34 cellular contexts compared by ENCODE assay signal in the genomic region with DNA sequence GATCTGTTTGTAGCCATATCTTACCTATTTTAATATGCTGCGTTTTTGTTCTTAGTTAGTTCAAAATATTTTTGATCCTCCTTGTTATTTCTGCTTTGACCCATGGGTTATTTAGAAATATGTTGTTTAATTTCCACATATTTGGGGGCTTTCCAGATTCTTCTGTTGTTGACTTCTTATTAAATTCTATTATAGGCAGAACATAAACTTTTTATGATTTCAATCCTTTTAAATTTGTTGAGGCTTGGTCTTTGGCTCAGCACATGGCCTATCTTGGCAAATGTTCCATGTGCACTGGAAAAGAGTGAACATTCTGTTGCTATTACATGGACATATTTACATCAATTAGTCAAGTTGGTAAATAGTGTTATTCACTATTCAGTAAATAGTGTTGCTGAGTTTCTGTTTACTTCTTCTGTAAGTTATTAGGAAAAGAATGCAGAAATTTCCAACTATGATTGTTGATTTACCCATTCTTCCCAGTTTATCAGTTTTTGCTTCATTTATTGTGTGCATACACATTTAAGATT.
"Had no signal": no experiment of that assay in that cellular context is flagged by ENCODE, and none has a peak within 500 bp of the region (broad histone marks: within the 10 kb centered on the region; RNA-seq: fewer than 3 reads in every experiment).

No MANE protein-coding gene starts in this region.

- H3K27ac Mint-ChIP-seq: activated CD4-positive, alpha-beta memory T cell treated with anti-CD3 and anti-CD28 coated beads for 36 hours; activated CD4-positive, alpha-beta T cell treated with anti-CD3 and anti-CD28 coated beads for 36 hours; activated CD4-positive, alpha-beta T cell treated with anti-CD3 and anti-CD28 coated beads, Interleukin-2, amount 10 ng/mL, durations not matched to agents 24 days and 14 days; activated CD8-positive, alpha-beta memory T cell treated with anti-CD3 and anti-CD28 coated beads, Interleukin-2, amount 10 ng/mL, durations not matched to agents 7 days and 5 days; activated CD8-positive, alpha-beta T cell treated with anti-CD3 and anti-CD28 coated beads, Interleukin-2, amount 10 ng/mL, durations not matched to agents 7 days and 5 days; activated naive CD4-positive, alpha-beta T cell treated with anti-CD3 and anti-CD28 coated beads for 36 hours; activated naive CD4-positive, alpha-beta T cell treated with anti-CD3 and anti-CD28 coated beads, Interleukin-2, amount 50 U/mL, for 72 hours; activated naive CD8-positive, alpha-beta T cell treated with anti-CD3 and anti-CD28 coated beads, Interleukin-2, amount 10 ng/mL, durations not matched to agents 7 days and 5 days; activated T-helper 1 cell treated with anti-CD3 and anti-CD28 coated beads, Interleukin-12 subunit alpha, Interleukin-12 subunit beta, Interleukin-2, Interleukin-4 antibody, amounts not matched to agents 30 ng/mL and 10 ng/mL and 1 ng/mL, durations not matched to agents 14 hours and 24 hours and 36 hours; activated T-helper 2 cell treated with anti-CD3 and anti-CD28 coated beads, Interferon-gamma antibody, Interleukin-2, Interleukin-4, amounts not matched to agents 10 μg/mL and 5 μg/mL and 100 μg/mL, durations not matched to agents 14 hours and 24 hours and 36 hours; brain; dendritic cell treated with granulocyte-macrophage colony-stimulating factor and Interleukin-4, amounts not matched to agents 40 ng/mL and 50 ng/mL, for 4 days; endodermal cell; T-cell; T-helper 1 cell treated with Interleukin-12 subunit alpha and Interleukin-12 subunit beta and Interleukin-4 antibody, amounts not matched to agents 30 μg/mL and 1 μg/mL, for 36 hours; T-helper 2 cell treated with Interferon-gamma antibody and Interleukin-4, amounts not matched to agents 5 μg/mL and 100 μg/mL, for 36 hours had no signal

- DNase-seq: activated CD4-positive, alpha-beta memory T cell treated with anti-CD3 and anti-CD28 coated beads for 36 hours; activated CD4-positive, alpha-beta T cell treated with anti-CD3 and anti-CD28 coated beads for 36 hours; activated CD4-positive, alpha-beta T cell treated with anti-CD3 and anti-CD28 coated beads, Interleukin-2, amount 10 ng/mL, durations not matched to agents 24 days and 14 days; activated CD4-positive, CD25-positive, alpha-beta regulatory T cell; activated CD4-positive, CD25-positive, alpha-beta regulatory T cell treated with anti-CD3 and anti-CD28 coated beads, Interleukin-2, amount 50 U/mL, for 72 hours; activated CD8-positive, alpha-beta memory T cell treated with anti-CD3 and anti-CD28 coated beads, Interleukin-2, amount 10 ng/mL, durations not matched to agents 7 days and 5 days; activated CD8-positive, alpha-beta memory T cell treated with anti-CD3 and anti-CD28 coated beads, Interleukin-2, amount 50 U/mL, for 4 hours; activated CD8-positive, alpha-beta T cell treated with anti-CD3 and anti-CD28 coated beads, Interleukin-2, amount 10 ng/mL, durations not matched to agents 7 days and 5 days; activated effector memory CD4-positive, alpha-beta T cell treated with anti-CD3 and anti-CD28 coated beads, Interleukin-2, amount 50 U/mL, for 16 hours; activated naive CD4-positive, alpha-beta T cell treated with anti-CD3 and anti-CD28 coated beads for 36 hours; activated naive CD8-positive, alpha-beta T cell treated with anti-CD3 and anti-CD28 coated beads, Interleukin-2, amount 10 ng/mL, durations not matched to agents 7 days and 5 days; activated T-cell treated with anti-CD3 and anti-CD28 coated beads, Interleukin-2, amount 50 U/mL, for 1 hour; activated T-cell treated with anti-CD3 and anti-CD28 coated beads, Interleukin-2, amount 50 U/mL, for 48 hours; dorsolateral prefrontal cortex; effector memory CD4-positive, alpha-beta T cell; endodermal cell; erythroblast; foreskin keratinocyte; gastrocnemius medialis; glutamatergic neuron; heart left ventricle; T-cell had no signal

- H3K4me1 Mint-ChIP-seq: activated CD4-positive, alpha-beta T cell treated with anti-CD3 and anti-CD28 coated beads for 36 hours; activated CD4-positive, alpha-beta T cell treated with anti-CD3 and anti-CD28 coated beads, Interleukin-2, amount 10 ng/mL, durations not matched to agents 24 days and 14 days; activated CD8-positive, alpha-beta memory T cell treated with anti-CD3 and anti-CD28 coated beads, Interleukin-2, amount 10 ng/mL, durations not matched to agents 7 days and 5 days; activated naive CD8-positive, alpha-beta T cell treated with anti-CD3 and anti-CD28 coated beads, Interleukin-2, amount 10 ng/mL, durations not matched to agents 7 days and 5 days; brain; central memory CD8-positive, alpha-beta T cell; endodermal cell; T-cell had no signal

- H3K36me3 ChIP-seq: ascending aorta, breast epithelium, esophagus muscularis mucosa, gastrocnemius medialis, heart left ventricle had no signal

- H3K36me3 Mint-ChIP-seq: activated CD4-positive, alpha-beta memory T cell treated with anti-CD3 and anti-CD28 coated beads for 36 hours; activated CD8-positive, alpha-beta memory T cell treated with anti-CD3 and anti-CD28 coated beads, Interleukin-2, amount 10 ng/mL, durations not matched to agents 7 days and 5 days; activated naive CD8-positive, alpha-beta T cell treated with anti-CD3 and anti-CD28 coated beads, Interleukin-2, amount 10 ng/mL, durations not matched to agents 7 days and 5 days; brain; T-cell had no signal

- H3K27ac ChIP-seq: ascending aorta, breast epithelium, coronary artery, dorsolateral prefrontal cortex, esophagus muscularis mucosa, foreskin keratinocyte, heart left ventricle had no signal

- H3K27me3 ChIP-seq: ascending aorta, breast epithelium, dorsolateral prefrontal cortex, esophagus muscularis mucosa, foreskin keratinocyte, gastrocnemius medialis, heart left ventricle had no signal

- H3K4me3 ChIP-seq: ascending aorta, breast epithelium, coronary artery, dorsolateral prefrontal cortex, esophagus muscularis mucosa, gastrocnemius medialis, heart left ventricle had no signal

- H3K27me3 Mint-ChIP-seq: dendritic cell treated with granulocyte-macrophage colony-stimulating factor and Interleukin-4, amounts not matched to agents 40 ng/mL and 50 ng/mL, for 4 days had no signal

- ATAC-seq: activated CD4-positive, alpha-beta T cell treated with anti-CD3 and anti-CD28 coated beads for 36 hours; activated CD8-positive, alpha-beta memory T cell treated with anti-CD3 and anti-CD28 coated beads, Interleukin-2, amount 10 ng/mL, durations not matched to agents 7 days and 5 days; activated CD8-positive, alpha-beta T cell treated with anti-CD3 and anti-CD28 coated beads, Interleukin-2, amount 10 ng/mL, durations not matched to agents 7 days and 5 days; activated naive CD4-positive, alpha-beta T cell treated with anti-CD3 and anti-CD28 coated beads, Interleukin-2, amount 50 U/mL, for 72 hours; foreskin keratinocyte; gastrocnemius medialis; heart left ventricle; T-cell had no signal

- H3K4me1 ChIP-seq: ascending aorta, breast epithelium, esophagus muscularis mucosa, foreskin keratinocyte, gastrocnemius medialis had no signal

- H3K4me3 Mint-ChIP-seq: activated CD4-positive, alpha-beta memory T cell treated with anti-CD3 and anti-CD28 coated beads for 36 hours; activated CD4-positive, alpha-beta T cell treated with anti-CD3 and anti-CD28 coated beads for 36 hours; activated CD4-positive, alpha-beta T cell treated with anti-CD3 and anti-CD28 coated beads, Interleukin-2, amount 10 ng/mL, durations not matched to agents 24 days and 14 days; activated CD8-positive, alpha-beta memory T cell treated with anti-CD3 and anti-CD28 coated beads, Interleukin-2, amount 10 ng/mL, durations not matched to agents 7 days and 5 days; activated CD8-positive, alpha-beta T cell treated with anti-CD3 and anti-CD28 coated beads, Interleukin-2, amount 10 ng/mL, durations not matched to agents 7 days and 5 days; activated naive CD4-positive, alpha-beta T cell treated with anti-CD3 and anti-CD28 coated beads for 36 hours; activated naive CD8-positive, alpha-beta T cell treated with anti-CD3 and anti-CD28 coated beads, Interleukin-2, amount 10 ng/mL, durations not matched to agents 7 days and 5 days; activated T-helper 1 cell treated with anti-CD3 and anti-CD28 coated beads, Interleukin-12 subunit alpha, Interleukin-12 subunit beta, Interleukin-2, Interleukin-4 antibody, amounts not matched to agents 30 ng/mL and 10 ng/mL and 1 ng/mL, durations not matched to agents 14 hours and 24 hours and 36 hours; brain; central memory CD8-positive, alpha-beta T cell; dendritic cell treated with granulocyte-macrophage colony-stimulating factor and Interleukin-4, amounts not matched to agents 40 ng/mL and 50 ng/mL, for 4 days; endodermal cell; T-cell; T-helper 1 cell treated with Interleukin-12 subunit alpha and Interleukin-12 subunit beta and Interleukin-4 antibody, amounts not matched to agents 30 μg/mL and 1 μg/mL, for 36 hours; T-helper 2 cell treated with Interferon-gamma antibody and Interleukin-4, amounts not matched to agents 5 μg/mL and 100 μg/mL, for 36 hours had no signal

- H3K9me3 ChIP-seq: gastrocnemius medialis had no signal
